ENCODE assay signal across 9 cellular contexts in the genomic region with DNA sequence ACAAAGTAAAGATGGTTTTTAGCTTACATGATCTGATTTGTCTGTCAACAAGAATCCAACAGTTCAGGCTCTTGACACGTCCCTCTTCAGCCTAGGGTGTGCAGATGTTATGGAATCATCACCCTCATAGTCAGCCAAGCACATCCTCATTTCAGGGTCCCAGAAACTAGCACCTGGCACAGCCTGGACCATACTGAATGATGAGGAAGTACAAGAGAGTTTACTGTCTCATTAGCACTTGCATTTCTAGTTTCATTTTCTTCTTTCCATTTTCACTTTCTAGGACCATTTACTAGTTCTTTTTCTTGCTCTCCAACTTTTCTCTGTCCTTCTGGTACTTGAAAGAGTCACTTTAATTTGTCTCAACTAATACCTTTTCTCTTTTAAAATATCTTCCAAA. TPM values are rescaled to one million over a fixed set of nuclear protein-coding genes. Genes with fewer than 3 reads are reported as not detected.
A peak's percentile ranks its signal among the peaks of the same experiment; 100 is the strongest.
DNase-seq lines count a peak whose midpoint lies in the region; ATAC-seq lines count a peak whose summit lies in the region.
"Had no signal": no experiment of that assay in that cellular context is flagged by ENCODE, and none has a peak within 500 bp of the region (broad histone marks: within the 10 kb centered on the region; RNA-seq: fewer than 3 reads in every experiment).

No MANE protein-coding gene starts in this region.

- H3K9me3 Mint-ChIP-seq in activated T-helper 1 cell treated with anti-CD3 and anti-CD28 coated beads, Interleukin-12 subunit alpha, Interleukin-12 subunit beta, Interleukin-2, Interleukin-4 antibody, amounts not matched to agents 30 ng/mL and 10 ng/mL and 1 ng/mL, durations not matched to agents 14 hours and 24 hours and 36 hours = peaks cover 11% of the 10 kb centered on the region
- H3K9me3 Mint-ChIP-seq in stimulated activated naive CD8-positive, alpha-beta T cell treated with anti-CD3 and anti-CD28 coated beads, Interleukin-15, Interleukin-2, amounts not matched to agents 100 ng/mL and 50 ng/mL, for 24 hours = peaks cover 7% of the 10 kb centered on the region

- intact Hi-C loops in activated T-helper 1 cell treated with anti-CD3 and anti-CD28 coated beads, Interleukin-12 subunit alpha, Interleukin-12 subunit beta, Interleukin-2, Interleukin-4 antibody, amounts not matched to agents 30 ng/mL and 10 ng/mL and 1 ng/mL, durations not matched to agents 14 hours and 24 hours and 36 hours (cut with micrococcal nuclease) = loop anchor here (1.0 to 10.0 kb wide), 3 partner anchors 46 to 1096 kb away; a partner anchor contains a TSS

- peaks cover 94% of the 10 kb centered on the region for H3K4me1 Mint-ChIP-seq in activated T-helper 1 cell treated with anti-CD3 and anti-CD28 coated beads, Interleukin-12 subunit alpha, Interleukin-12 subunit beta, Interleukin-2, Interleukin-4 antibody, amounts not matched to agents 30 ng/mL and 10 ng/mL and 1 ng/mL, durations not matched to agents 14 hours and 24 hours and 36 hours (ENCODE audit: low read depth)
- H3K4me1 Mint-ChIP-seq in stimulated activated naive CD8-positive, alpha-beta T cell treated with anti-CD3 and anti-CD28 coated beads, Interleukin-15, Interleukin-2, amounts not matched to agents 100 ng/mL and 50 ng/mL, for 24 hours (ENCODE audit: low read depth) = peaks cover 97% of the 10 kb centered on the region

- ATAC-seq in HG03159 (IDR thresholded peaks at IDR 0.05; ENCODE audit: unreplicated experiment) (peak; percentile 47), HG03460 (IDR thresholded peaks at IDR 0.05; ENCODE audit: unreplicated experiment) (no peak)

- H3K27me3 Mint-ChIP-seq in activated T-helper 1 cell treated with anti-CD3 and anti-CD28 coated beads, Interleukin-12 subunit alpha, Interleukin-12 subunit beta, Interleukin-2, Interleukin-4 antibody, amounts not matched to agents 30 ng/mL and 10 ng/mL and 1 ng/mL, durations not matched to agents 14 hours and 24 hours and 36 hours (ENCODE audit: insufficient read depth) = no peaks in the 10 kb centered on the region
- H3K27me3 Mint-ChIP-seq in stimulated activated naive CD8-positive, alpha-beta T cell treated with anti-CD3 and anti-CD28 coated beads, Interleukin-15, Interleukin-2, amounts not matched to agents 100 ng/mL and 50 ng/mL, for 24 hours = peaks cover 4% of the 10 kb centered on the region

- H3K27ac Mint-ChIP-seq in activated T-helper 1 cell treated with anti-CD3 and anti-CD28 coated beads, Interleukin-12 subunit alpha, Interleukin-12 subunit beta, Interleukin-2, Interleukin-4 antibody, amounts not matched to agents 30 ng/mL and 10 ng/mL and 1 ng/mL, durations not matched to agents 14 hours and 24 hours and 36 hours = peak overlapping the region; percentile 97
- H3K27ac Mint-ChIP-seq in stimulated activated naive CD8-positive, alpha-beta T cell treated with anti-CD3 and anti-CD28 coated beads, Interleukin-15, Interleukin-2, amounts not matched to agents 100 ng/mL and 50 ng/mL, for 24 hours = peak overlapping the region; percentile 98

- peaks cover 19% of the 10 kb centered on the region for H3K36me3 Mint-ChIP-seq in activated T-helper 1 cell treated with anti-CD3 and anti-CD28 coated beads, Interleukin-12 subunit alpha, Interleukin-12 subunit beta, Interleukin-2, Interleukin-4 antibody, amounts not matched to agents 30 ng/mL and 10 ng/mL and 1 ng/mL, durations not matched to agents 14 hours and 24 hours and 36 hours (ENCODE audit: low read depth)
- peaks cover 11% of the 10 kb centered on the region for H3K36me3 Mint-ChIP-seq in stimulated activated naive CD8-positive, alpha-beta T cell treated with anti-CD3 and anti-CD28 coated beads, Interleukin-15, Interleukin-2, amounts not matched to agents 100 ng/mL and 50 ng/mL, for 24 hours (ENCODE audit: low read depth)

- peak overlapping the region; percentile 92 for H3K4me3 Mint-ChIP-seq in activated T-helper 1 cell treated with anti-CD3 and anti-CD28 coated beads, Interleukin-12 subunit alpha, Interleukin-12 subunit beta, Interleukin-2, Interleukin-4 antibody, amounts not matched to agents 30 ng/mL and 10 ng/mL and 1 ng/mL, durations not matched to agents 14 hours and 24 hours and 36 hours
- H3K4me3 Mint-ChIP-seq in stimulated activated naive CD8-positive, alpha-beta T cell treated with anti-CD3 and anti-CD28 coated beads, Interleukin-15, Interleukin-2, amounts not matched to agents 100 ng/mL and 50 ng/mL, for 24 hours = peak overlapping the region; percentile 91

- DNase-seq in activated naive CD4-positive, alpha-beta T cell treated with Interleukin-2 at 50 U/mL for 16 hours = peak; percentile 30
- no peak for DNase-seq in activated naive CD4-positive, alpha-beta T cell (lab: John Stamatoyannopoulos, UW)
- DNase-seq in activated T-helper 1 cell treated with anti-CD3 and anti-CD28 coated beads, Interleukin-12 subunit alpha, Interleukin-12 subunit beta, Interleukin-2, Interleukin-4 antibody, amounts not matched to agents 30 ng/mL and 10 ng/mL and 1 ng/mL, durations not matched to agents 14 hours and 24 hours and 36 hours (ENCODE audit: low spot score) = no peak
- DNase-seq in NCI-H146 (lab: John Stamatoyannopoulos, UW) (no peak), KG1 (lab: John Stamatoyannopoulos, UW) (no peak)
- DNase-seq: C1 segment of cervical spinal cord had no signal

RNA-seq across cellular contexts. Expression of gene RIPOR2, which starts 6.5 kb away (rescaled TPM):
- total RNA-seq in activated T-helper 1 cell treated with anti-CD3 and anti-CD28 coated beads, Interleukin-12 subunit alpha, Interleukin-12 subunit beta, Interleukin-2, Interleukin-4 antibody, amounts not matched to agents 30 ng/mL and 10 ng/mL and 1 ng/mL, durations not matched to agents 14 hours and 24 hours and 36 hours = 30.8 and 31.1 TPM in 2 replicates
